1 cellular context compared by ENCODE assay signal in genomic region chr2:27621524-27621923, GRCh38.
TF ChIP-seq lines count a peak whose summit lies in the region.

No MANE protein-coding gene starts in this region.

TF ChIP-seq in A549, 52 proteins besides CTCF, POLR2A, EP300 and RAD21:
- TF ChIP-seq CBX2 (IDR thresholded peaks at IDR 0.05; ENCODE audit: borderline replicate concordance, low read depth) (no peak), HOXB13 (CRISPR knock-in tag; IDR thresholded peaks at IDR 0.05; ENCODE audit: low read depth) (no peak), JUNB (IDR thresholded peaks at IDR 0.05) (no peak), ZSCAN20 (CRISPR knock-in tag; IDR thresholded peaks at IDR 0.05) (no peak), PHF8 (IDR thresholded peaks at IDR 0.05; ENCODE audit: borderline replicate concordance, low read depth) (no peak), ZFP36 (IDR thresholded peaks at IDR 0.05; ENCODE audit: borderline replicate concordance, partially characterized antibody) (no peak), EHMT2 (IDR thresholded peaks at IDR 0.05; ENCODE audit: low read depth) (no peak), CHD4 (IDR thresholded peaks at IDR 0.05; ENCODE audit: borderline replicate concordance) (no peak), RFX5 (IDR thresholded peaks at IDR 0.05) (no peak), HOXA7 (CRISPR knock-in tag; IDR thresholded peaks at IDR 0.05) (no peak), E2F6 (IDR thresholded peaks at IDR 0.05; ENCODE audit: borderline replicate concordance, low read depth) (no peak), HMGXB4 (CRISPR knock-in tag; IDR thresholded peaks at IDR 0.05; ENCODE audit: borderline replicate concordance) (no peak), USF2 (IDR thresholded peaks at IDR 0.05) (no peak), FOSL2 (IDR thresholded peaks at IDR 0.05) (no peak), FOSL2 (CRISPR knock-in tag; IDR thresholded peaks at IDR 0.05) (no peak), HEYL (CRISPR knock-in tag; IDR thresholded peaks at IDR 0.05) (no peak), SREBF2 (IDR thresholded peaks at IDR 0.05) (no peak), MAFK (IDR thresholded peaks at IDR 0.05; ENCODE audit: partially characterized antibody) (no peak), KDM5A (IDR thresholded peaks at IDR 0.05) (no peak), CHD2 (IDR thresholded peaks at IDR 0.05; ENCODE audit: low read length, partially characterized antibody) (no peak)
